In genomic region chr16:25111403-25112166, GRCh38 we compare ENCODE assay signal across 8 cellular contexts. TPM values are rescaled to one million over a fixed set of nuclear protein-coding genes. Genes with fewer than 3 reads are reported as not detected.
DNase-seq lines count a peak whose midpoint lies in the region; ATAC-seq and TF ChIP-seq lines count a peak whose summit lies in the region.

LCMT1 (plus strand) TSS chr16:25111742; CDS start chr16:25111884, 142 bp downstream.

- H3K36me3 ChIP-seq in SK-N-SH (replicated peaks in 1 of 2; ENCODE audit: control insufficient read depth in 1 of 2, insufficient read depth in 2 of 2, low read length in 1 of 2) = peaks cover 0 to 4% of the 10 kb centered on the region in 2 experiments

- peaks cover 17 to 21% of the 10 kb centered on the region in 2 experiments for H3K4me1 ChIP-seq in SK-N-SH (ENCODE audit: control insufficient read depth in 1 of 2, insufficient read depth in 2 of 2, low read depth in 1 of 2, low read length in 1 of 2)

- H3K9me2 ChIP-seq in SK-N-SH = no peaks in the 10 kb centered on the region

- POLR2A ChIA-PET in SK-N-SH (lab: Yijun Ruan, JAX) = interaction anchor here (0.6 to 1.4 kb wide), 2 partner anchors 45 to 70 kb away, joined by 3 to 6 read pairs; no protein-coding TSS in a partner anchor

- no peak; the same call in 1 of the 2 replicates for TF ChIP-seq CTCF in SK-N-SH (IDR thresholded peaks at IDR 0.05)

- peak within 1 kb of the TSS; percentile 90 for H3K4me2 ChIP-seq in SK-N-SH

- H2AFZ ChIP-seq in SK-N-SH (ENCODE audit: low read depth) = peak within 1 kb of the TSS; percentile 96

- H3F3A ChIP-seq in SK-N-SH (replicated peaks; ENCODE audit: insufficient read depth) = peaks cover 22% of the 10 kb centered on the region

- H4K20me1 ChIP-seq in SK-N-SH (ENCODE audit: insufficient read depth) = no peaks in the 10 kb centered on the region

- no peaks in the 10 kb centered on the region for H3K9me3 ChIP-seq in SK-N-SH

- peak within 1 kb of the TSS; percentile 39 to 76 for H3K27ac ChIP-seq in SK-N-SH (ENCODE audit: low read depth in 2 of 2, low read length in 1 of 2)

- TF ChIP-seq RAD21 in SK-N-SH (IDR thresholded peaks at IDR 0.05; ENCODE audit: low read length) = no peak

- WGBS in SK-N-SH (ENCODE audit: low lambda C conversion rate) = 1% methylated on average over 41 of the region's 55 CpGs

- TF ChIP-seq EP300 in SK-N-SH (IDR thresholded peaks at IDR 0.05; ENCODE audit: borderline replicate concordance in 1 of 2, low read depth in 1 of 2, low read length in 1 of 2) = no peak

- CTCF ChIA-PET in SK-N-SH (lab: Yijun Ruan, JAX) = interaction anchor here (1.0 to 1.5 kb wide), 2 partner anchors 55 to 114 kb away, joined by 4 to 5 read pairs; no protein-coding TSS in a partner anchor

- peak; percentile 86 for ATAC-seq in HG02571 (IDR thresholded peaks at IDR 0.05; ENCODE audit: unreplicated experiment)

- H3K9ac ChIP-seq in SK-N-SH = peak within 1 kb of the TSS; percentile 87

- H3K4me3 ChIP-seq in SK-N-SH (ENCODE audit: low read depth in 2 of 2, low read length in 1 of 2) = peak within 1 kb of the TSS; percentile 84 to 95

- peaks cover 62% of the 10 kb centered on the region for H3K79me2 ChIP-seq in SK-N-SH (ENCODE audit: insufficient read depth)

- DNase-seq in GM04504 (ENCODE audit: low read depth) (peak; percentile 96), NCI-H1048 (lab: John Stamatoyannopoulos, UW) (peak; percentile 87), SK-N-SH (peak; percentile 93), germinal center (ENCODE audit: low spot score) (peak; percentile 98), non-pigmented ciliary epithelial cell (ENCODE audit: low read depth) (peak; percentile 93), superior temporal gyrus (ENCODE audit: extremely low spot score) (peak; percentile 100)
- peak; percentile 92 for DNase-seq in activated naive CD4-positive, alpha-beta T cell treated with anti-CD3 and anti-CD28 coated beads, Interleukin-2, amount 50 U/mL, for 16 hours

- H3K27me3 ChIP-seq in SK-N-SH (ENCODE audit: insufficient read depth) = no peaks in the 10 kb centered on the region

TF ChIP-seq in SK-N-SH, 30 proteins besides CTCF, POLR2A, EP300 and RAD21:
- TF ChIP-seq POLR2AphosphoS5 (IDR thresholded peaks at IDR 0.05; ENCODE audit: low read depth, low read length) = 0 out of 2 replicates have a peak, but pooled peaks have one; percentile 41
- TF ChIP-seq MAX (IDR thresholded peaks at IDR 0.05; ENCODE audit: low read depth) = peak; percentile 61; the same call in 1 of the 2 replicates
- TF ChIP-seq REST (IDR thresholded peaks at IDR 0.05; ENCODE audit: low read depth, low read length) = 0 out of 2 replicates have a peak, but pooled peaks have one; percentile 16
- peak; percentile 89 for TF ChIP-seq CHD2 (IDR thresholded peaks at IDR 0.05; ENCODE audit: low read length, partially characterized antibody)
- peak; percentile 96 for TF ChIP-seq PBX3 (IDR thresholded peaks at IDR 0.05)
- no peak for TF ChIP-seq FOXJ3 (CRISPR knock-in tag; IDR thresholded peaks at IDR 0.05)
- no peak; the same call in 1 of the 2 replicates for TF ChIP-seq RCOR1 (IDR thresholded peaks at IDR 0.05; ENCODE audit: low read length)
- peak; percentile 13; the same call in 1 of the 2 replicates for TF ChIP-seq TAF1 (IDR thresholded peaks at IDR 0.05; ENCODE audit: borderline replicate concordance, low read depth, low read length)
- TF ChIP-seq NFIC (IDR thresholded peaks at IDR 0.05; ENCODE audit: borderline replicate concordance) = no peak
- peak; percentile 41; the same call in 1 of the 2 replicates for TF ChIP-seq SIN3A (IDR thresholded peaks at IDR 0.05; ENCODE audit: borderline replicate concordance, low read depth, low read length)
- no peak; the same call in 1 of the 2 replicates for TF ChIP-seq YY1 (IDR thresholded peaks at IDR 0.05; ENCODE audit: low read depth)
- TF ChIP-seq TEAD4 (IDR thresholded peaks at IDR 0.05; ENCODE audit: borderline replicate concordance, insufficient read depth) = no peak
- peak; percentile 92 for TF ChIP-seq MXI1 (IDR thresholded peaks at IDR 0.05; ENCODE audit: low read depth, low read length)
- TF ChIP-seq IRF3 (IDR thresholded peaks at IDR 0.05; ENCODE audit: low read depth, low read length) = peak; percentile 57; the same call in 1 of the 2 replicates
- TF ChIP-seq GABPA (IDR thresholded peaks at IDR 0.05; ENCODE audit: low read depth) = peak; percentile 88
- TF ChIP-seq ELF1 (IDR thresholded peaks at IDR 0.05) = peak; percentile 87
TF ChIP-seq in SK-N-SH: peak in this region for 11.

RNA-seq across cellular contexts. Expression of gene LCMT1, which starts in this region (rescaled TPM):
- polyA plus RNA-seq in SK-N-SH (2012; rRNA removed) = 27.7 and 29.8 TPM in 2 replicates
- 37.0 and 42.2 TPM in 2 replicates for polyA plus RNA-seq in SK-N-SH (2012; cell fraction: cytosol; rRNA removed)
- 24.5 and 24.9 TPM in 2 replicates for polyA plus RNA-seq in SK-N-SH (2012; cell fraction: nucleus; rRNA removed)

Comparison
In these comparisons a context has a peak if more than half of its experiments do, and no peak if none do; other contexts are left out.
1. Peak in every context shown above with its lines: DNase-seq, ATAC-seq, H3K4me3 ChIP-seq and H3K27ac ChIP-seq.